8 cellular contexts compared by ENCODE assay signal in genomic region chr9:71249729-71250317, GRCh38.
A peak's percentile ranks its signal among the peaks of the same experiment; 100 is the strongest.
DNase-seq lines count a peak whose midpoint lies in the region; ATAC-seq, FAIRE-seq and TF ChIP-seq lines count a peak whose summit lies in the region.

No MANE protein-coding gene starts in this region.

- no peaks in the 10 kb centered on the region for H3K36me3 ChIP-seq in kidney (ENCODE audit: control insufficient read depth in 1 of 2, insufficient read depth in 2 of 2, low read length in 2 of 2)
- H3K36me3 ChIP-seq in transverse colon = no peaks in the 10 kb centered on the region

- WGBS in transverse colon (ENCODE audit: low coverage in 1 of 2), 2 donors = 9% methylated on average over 5 of the region's 5 CpGs

- in situ Hi-C loops in transverse colon (cut with MboI; ENCODE audit: low pct_ligation_motif_present in 1 of 4, low pct_unique_long_range_greater_than_20kb in 1 of 4, low sequenced_read_pairs in 3 of 4) = loop anchor here (25.0 kb wide), 3 partner anchors 338 to 613 kb away; no protein-coding TSS in a partner anchor

- FAIRE-seq in kidney (lab: Jason Lieb, UNC) = peak; percentile 95

- H3K9me3 ChIP-seq in kidney (ENCODE audit: control insufficient read depth in 1 of 2, low read length in 2 of 2) = no peaks in the 10 kb centered on the region
- no peaks in the 10 kb centered on the region for H3K9me3 ChIP-seq in transverse colon

- TF ChIP-seq CTCF in AG09309 (IDR thresholded peaks at IDR 0.05; ENCODE audit: control insufficient read depth, insufficient read depth, low read depth, low read length, missing control alignments) = peak; percentile 81
- peak; percentile 63 for TF ChIP-seq CTCF in kidney (IDR thresholded peaks at IDR 0.05; ENCODE audit: borderline replicate concordance, extremely low read depth, insufficient read depth)
- peak; percentile 51 to 75 (median 63) for TF ChIP-seq CTCF in transverse colon (IDR thresholded peaks at IDR 0.05)

- intact Hi-C loops in kidney (cut with DNase I) (loop anchor here (10.0 kb wide), 1 partner anchor 615 kb away; no protein-coding TSS in a partner anchor), transverse colon (cut with DNase I; ENCODE audit: low total_unique reads) (loop anchor here (10.0 kb wide), 1 partner anchor 605 kb away; no protein-coding TSS in a partner anchor)

- H3K4me3 ChIP-seq in AG09309 (ENCODE audit: control insufficient read depth, low read depth, low read length) (no peak overlapping the region), kidney (ENCODE audit: low read length in 2 of 2) (no peak overlapping the region), transverse colon (no peak overlapping the region)

- no peak for TF ChIP-seq EP300 in transverse colon (IDR thresholded peaks at IDR 0.05; ENCODE audit: low read depth)

- H3K9ac ChIP-seq in kidney (ENCODE audit: low read length in 2 of 2) = no peak overlapping the region

- H3K27ac ChIP-seq in kidney (ENCODE audit: low read depth in 2 of 2, low read length in 2 of 2) (no peak overlapping the region), transverse colon (no peak overlapping the region)

- H3K4me1 ChIP-seq in kidney (ENCODE audit: control insufficient read depth in 1 of 2, insufficient read depth in 1 of 2, low read depth in 1 of 2, low read length in 2 of 2) = no peaks in the 10 kb centered on the region
- H3K4me1 ChIP-seq in transverse colon = no peaks in the 10 kb centered on the region

- no peaks in the 10 kb centered on the region for H3K27me3 ChIP-seq in transverse colon

- DNase-seq in AG09309 (ENCODE audit: low read depth) = peak; percentile 53
- DNase-seq in NCI-H524 treated with DMSO at 0.1 percent for 48 hours (lab: John Stamatoyannopoulos, UW) = peak; percentile 17
- peak; percentile 10 for DNase-seq in brain pericyte (ENCODE audit: low read depth, low spot score)
- DNase-seq in kidney = no peak
- DNase-seq in transverse colon = no peak
- DNase-seq in activated CD4-positive, alpha-beta T cell treated with anti-CD3 and anti-CD28 coated beads, Interleukin-2, amount 50 U/mL, for 1 hour = no peak

- ATAC-seq in GM18517 (IDR thresholded peaks at IDR 0.05; ENCODE audit: unreplicated experiment) (peak; percentile 83), HG03025 (IDR thresholded peaks at IDR 0.05; ENCODE audit: low FRiP score, unreplicated experiment) (peak; percentile 78)

- TF ChIP-seq POLR2A in transverse colon (IDR thresholded peaks at IDR 0.05) = no peak

Comparison
In these comparisons a context has a peak if more than half of its experiments do, and no peak if none do; other contexts are left out.
1. DNase-seq: peak in AG09309 (single experiment), NCI-H524 treated with DMSO at 0.1 percent for 48 hours (single experiment) and brain pericyte (single experiment); none in kidney (single experiment), transverse colon (single experiment) and activated CD4-positive, alpha-beta T cell treated with anti-CD3 and anti-CD28 coated beads, Interleukin-2, amount 50 U/mL, for 1 hour (single experiment).
2. Peak in every context shown above with its lines, with median percentiles within 50 percentile points of each other: CTCF ChIP-seq.